ENCODE assay signal across 1 cellular context in genomic region chr19:18253716-18254115, GRCh38.
TF ChIP-seq lines count a peak whose summit lies in the region.

No MANE protein-coding gene starts in this region.

TF ChIP-seq in K562, 482 proteins besides CTCF, POLR2A, EP300 and RAD21:
- no peak for TF ChIP-seq PRDM10 (IDR thresholded peaks at IDR 0.05; ENCODE audit: partially characterized antibody)
- TF ChIP-seq HBP1 (CRISPR knock-in tag; IDR thresholded peaks at IDR 0.05), result no peak
- no peak for TF ChIP-seq YY1 (IDR thresholded peaks at IDR 0.05; ENCODE audit: borderline replicate concordance in 1 of 3, control insufficient read depth in 1 of 3, extremely low read depth in 1 of 3, insufficient read depth in 3 of 3, insufficient read length in 1 of 3, insufficient replicate concordance in 2 of 3, low read depth in 1 of 3, low read length in 2 of 3)
- TF ChIP-seq DACH1 (IDR thresholded peaks at IDR 0.05; ENCODE audit: partially characterized antibody), result no peak
- no peak for TF ChIP-seq ZBTB43 (CRISPR knock-in tag; IDR thresholded peaks at IDR 0.05)
- TF ChIP-seq SETDB1 (IDR thresholded peaks at IDR 0.05; ENCODE audit: low read length), result no peak
- TF ChIP-seq E2F3 (CRISPR knock-in tag; IDR thresholded peaks at IDR 0.05), result no peak
- no peak for TF ChIP-seq ZNF124 (CRISPR knock-in tag; IDR thresholded peaks at IDR 0.05)
- TF ChIP-seq ZKSCAN8 (CRISPR knock-in tag; IDR thresholded peaks at IDR 0.05), result no peak
- no peak for TF ChIP-seq DIDO1 (tag; IDR thresholded peaks at IDR 0.05; ENCODE audit: low read depth)
